ENCODE assay signal across 23 cellular contexts in genomic region chr3:88809993-88810392, GRCh38.
A peak's percentile ranks its signal among the peaks of the same experiment; 100 is the strongest.
DNase-seq lines count a peak whose midpoint lies in the region; ATAC-seq, FAIRE-seq and TF ChIP-seq lines count a peak whose summit lies in the region.
"Had no signal": no experiment of that assay in that cellular context is flagged by ENCODE, and none has a peak within 500 bp of the region (broad histone marks: within the 10 kb centered on the region; RNA-seq: fewer than 3 reads in every experiment).

No MANE protein-coding gene starts in this region.

- no peak overlapping the region for H3K4me3 Mint-ChIP-seq in astrocyte (ENCODE audit: unreplicated experiment)
- H3K4me3 Mint-ChIP-seq: activated naive CD8-positive, alpha-beta T cell treated with anti-CD3 and anti-CD28 coated beads, Interleukin-2, amount 50 U/mL, for 24 hours; B cell; neural crest cell had no signal

- H3K9ac ChIP-seq in astrocyte (ENCODE audit: low read length) (no peak overlapping the region), stomach smooth muscle (ENCODE audit: low read length in 2 of 2) (no peak overlapping the region)

- POLR2A ChIA-PET in HEK293T (lab: Yijun Ruan, JAX), result no interaction called here

- H3K27me3 Mint-ChIP-seq in astrocyte (ENCODE audit: low read depth, unreplicated experiment), result no peaks in the 10 kb centered on the region
- H3K27me3 Mint-ChIP-seq: activated naive CD8-positive, alpha-beta T cell treated with anti-CD3 and anti-CD28 coated beads, Interleukin-2, amount 50 U/mL, for 24 hours; B cell had no signal

- peak overlapping the region; percentile 1 for H3K27ac Mint-ChIP-seq in astrocyte (ENCODE audit: unreplicated experiment)
- H3K27ac Mint-ChIP-seq: activated naive CD8-positive, alpha-beta T cell treated with anti-CD3 and anti-CD28 coated beads, Interleukin-2, amount 50 U/mL, for 24 hours; B cell had no signal

- H3K4me2 ChIP-seq in astrocyte (ENCODE audit: low read length), result peak overlapping the region; percentile 31

- H3K27me3 ChIP-seq in astrocyte (ENCODE audit: insufficient read depth, low read length) (no peaks in the 10 kb centered on the region), stomach smooth muscle (ENCODE audit: control insufficient read depth in 1 of 2, insufficient read depth in 2 of 2, low read length in 2 of 2) (no peaks in the 10 kb centered on the region)
- H3K27me3 ChIP-seq: spleen, stomach had no signal

- TF ChIP-seq CTCF in astrocyte (IDR thresholded peaks at IDR 0.05; ENCODE audit: insufficient read depth, low read depth, low read length) (no peak), fibroblast of the aortic adventitia (IDR thresholded peaks at IDR 0.05; ENCODE audit: insufficient read depth, low read length) (no peak)

- H3K9me3 Mint-ChIP-seq in astrocyte (ENCODE audit: unreplicated experiment), result no peaks in the 10 kb centered on the region
- H3K9me3 Mint-ChIP-seq: neural crest cell had no signal

- peak; percentile 24 for DNase-seq in HS-27A (ENCODE audit: low read depth)
- peak; percentile 24 for DNase-seq in astrocyte (ENCODE audit: low read depth)
- peak; percentile 13 for DNase-seq in fibroblast of the aortic adventitia (ENCODE audit: low read depth)
- DNase-seq in GM19240 (ENCODE audit: insufficient read length, low spot score), result no peak
- DNase-seq in HEK293T (ENCODE audit: extremely low spot score), result no peak
- DNase-seq: activated effector memory CD4-positive, alpha-beta T cell treated with anti-CD3 and anti-CD28 coated beads, Interleukin-2, amount 50 U/mL, for 16 hours; activated naive CD8-positive, alpha-beta T cell treated with anti-CD3 and anti-CD28 coated beads, Interleukin-2, amount 50 U/mL, for 24 hours; central memory CD4-positive, alpha-beta T cell; erythroblast; GOT3; left colon; NCI-H187 treated with DMSO at 0.1 percent for 48 hours; NCI-H2227 treated with DMSO at 0.1 percent for 48 hours; NCI-H774; spleen; stomach; T-helper 1 cell; trophoblast cell had no signal

- H3K4me1 ChIP-seq in astrocyte (ENCODE audit: insufficient read depth, low read length) (peaks cover 12% of the 10 kb centered on the region), stomach smooth muscle (ENCODE audit: control insufficient read depth, insufficient read depth, low read length) (peaks cover 3% of the 10 kb centered on the region)
- H3K4me1 ChIP-seq: prostate gland, spleen had no signal

- H2AFZ ChIP-seq in astrocyte (ENCODE audit: low read depth, low read length), result no peak overlapping the region

- no peaks in the 10 kb centered on the region for H3K9me3 ChIP-seq in astrocyte (ENCODE audit: insufficient read depth, low read depth, low read length)
- no peaks in the 10 kb centered on the region for H3K9me3 ChIP-seq in stomach smooth muscle (ENCODE audit: control insufficient read depth in 2 of 2, low read length in 2 of 2)
- H3K9me3 ChIP-seq: prostate gland, spleen, stomach had no signal

- H3K36me3 Mint-ChIP-seq in astrocyte (ENCODE audit: low read depth, unreplicated experiment), result no peaks in the 10 kb centered on the region

- H3K36me3 ChIP-seq in astrocyte (ENCODE audit: insufficient read depth, low read length), result no peaks in the 10 kb centered on the region
- H3K36me3 ChIP-seq in stomach smooth muscle (ENCODE audit: control insufficient read depth in 2 of 2, insufficient read depth in 2 of 2, low read length in 2 of 2), result no peaks in the 10 kb centered on the region
- H3K36me3 ChIP-seq: prostate gland, spleen, stomach had no signal

- no peaks in the 10 kb centered on the region for H3K79me2 ChIP-seq in astrocyte (ENCODE audit: insufficient read depth, low read length)

- CTCF ChIA-PET in HEK293T (lab: Yijun Ruan, JAX), result no interaction called here

- H3K4me1 Mint-ChIP-seq in astrocyte (ENCODE audit: low read depth, unreplicated experiment), result peaks cover 40% of the 10 kb centered on the region
- H3K4me1 Mint-ChIP-seq: activated naive CD8-positive, alpha-beta T cell treated with anti-CD3 and anti-CD28 coated beads, Interleukin-2, amount 50 U/mL, for 24 hours; B cell; neural crest cell had no signal

- H3K27ac ChIP-seq in astrocyte (ENCODE audit: low read depth, low read length), result peak overlapping the region; percentile 30
- H3K27ac ChIP-seq in stomach smooth muscle (ENCODE audit: low read length), result peak overlapping the region; percentile 20
- H3K27ac ChIP-seq: prostate gland, spleen, stomach had no signal

- no peaks in the 10 kb centered on the region for H4K20me1 ChIP-seq in astrocyte (ENCODE audit: insufficient read depth, low read length)

- no peak for FAIRE-seq in astrocyte (lab: Jason Lieb, UNC)

- ATAC-seq in GM18870 (IDR thresholded peaks at IDR 0.05; ENCODE audit: unreplicated experiment), result no peak
- ATAC-seq: activated naive CD8-positive, alpha-beta T cell treated with anti-CD3 and anti-CD28 coated beads, Interleukin-2, amount 50 U/mL, for 24 hours; left colon had no signal

- H3K4me3 ChIP-seq in astrocyte (ENCODE audit: insufficient read depth, low read depth, low read length) (no peak overlapping the region), fibroblast of the aortic adventitia (ENCODE audit: low read depth, low read length) (no peak overlapping the region), stomach smooth muscle (ENCODE audit: low read length in 2 of 2) (peak overlapping the region in 1 of 2 donors; percentile 16)
- H3K4me3 ChIP-seq: prostate gland, spleen, stomach had no signal

TF ChIP-seq in HEK293T, 16 proteins besides CTCF, POLR2A, EP300 and RAD21:
- TF ChIP-seq BHLHE40 (IDR thresholded peaks at IDR 0.05; ENCODE audit: borderline replicate concordance) (no peak), ZNF384 (IDR thresholded peaks at IDR 0.05) (no peak), FOXK2 (IDR thresholded peaks at IDR 0.05) (no peak), L3MBTL2 (conservative IDR thresholded peaks at IDR 0.05) (no peak), ELF4 (IDR thresholded peaks at IDR 0.05) (no peak), FOXA1 (IDR thresholded peaks at IDR 0.05) (no peak), SP1 (IDR thresholded peaks at IDR 0.05) (no peak), PKNOX1 (IDR thresholded peaks at IDR 0.05) (no peak), TARDBP (IDR thresholded peaks at IDR 0.05) (no peak), FOXM1 (IDR thresholded peaks at IDR 0.05; ENCODE audit: borderline replicate concordance) (no peak)

Comparison
In these comparisons a context has a peak if more than half of its experiments do, and no peak if none do; other contexts are left out.
1. DNase-seq: peak in HS-27A (single experiment), astrocyte (single experiment) and fibroblast of the aortic adventitia (single experiment); none in GM19240 (single experiment) and HEK293T (single experiment).